ENCODE assay signal across 8 cellular contexts in the genomic region with DNA sequence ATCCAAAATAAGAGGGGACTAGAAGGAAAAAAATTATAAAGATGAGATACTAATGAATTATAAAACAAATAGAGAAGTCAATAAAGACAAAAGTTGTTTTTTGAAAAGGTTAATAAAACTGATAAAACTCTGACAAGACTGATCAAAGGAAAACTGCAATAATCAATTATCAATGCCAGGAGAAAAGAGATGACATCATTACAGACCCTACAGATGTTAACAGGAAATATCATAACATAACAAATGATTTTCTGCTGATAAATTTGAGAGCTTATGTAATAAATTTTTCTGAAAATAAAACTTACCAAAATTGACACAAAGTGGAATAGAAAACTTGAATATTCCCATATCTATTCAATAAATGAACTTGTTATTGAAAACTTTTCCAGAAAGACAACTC.
"Had no signal": no experiment of that assay in that cellular context is flagged by ENCODE, and none has a peak within 500 bp of the region (broad histone marks: within the 10 kb centered on the region; RNA-seq: fewer than 3 reads in every experiment).

No MANE protein-coding gene starts in this region.

- ATAC-seq: GM12878 had no signal

- H3K4me3 ChIP-seq: GM12878 had no signal

- FAIRE-seq: G401.6, GM12878, GM12891, GM12892, GM18507, GM19239 had no signal

- DNase-seq: GDM1, GF-D8 had no signal
